Comparison of ENCODE assay signal across 20 cellular contexts in the genomic region with DNA sequence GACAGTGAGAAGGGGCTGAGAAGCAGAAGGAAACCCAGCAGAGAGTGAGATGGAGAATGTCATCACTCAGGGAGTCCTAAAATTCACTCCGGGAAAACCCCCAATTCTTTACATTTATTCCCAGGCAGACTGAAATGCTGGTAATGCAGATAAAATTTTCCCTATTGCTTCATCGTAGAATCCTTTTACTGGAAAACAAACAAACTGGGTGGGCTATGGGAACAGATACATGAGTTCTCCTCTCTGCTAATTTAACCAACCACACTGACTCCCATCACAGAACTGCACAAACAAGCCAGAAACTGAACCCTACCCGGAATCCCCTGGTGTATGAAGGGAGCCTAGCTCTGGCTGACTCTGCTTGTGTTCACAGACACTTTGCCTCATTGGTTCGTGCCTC. TPM values are rescaled to one million over a fixed set of nuclear protein-coding genes. Genes with fewer than 3 reads are reported as not detected.
A peak's percentile ranks its signal among the peaks of the same experiment; 100 is the strongest.
DNase-seq lines count a peak whose midpoint lies in the region; TF ChIP-seq lines count a peak whose summit lies in the region.
"Had no signal": no experiment of that assay in that cellular context is flagged by ENCODE, and none has a peak within 500 bp of the region (broad histone marks: within the 10 kb centered on the region; RNA-seq: fewer than 3 reads in every experiment).

No MANE protein-coding gene starts in this region.

- H3K27me3 ChIP-seq in breast epithelium: no peaks in the 10 kb centered on the region
- H3K27me3 ChIP-seq in ectodermal cell (ENCODE audit: control insufficient read depth, insufficient read depth, low read length, poor library complexity, severe bottlenecking): no peaks in the 10 kb centered on the region
- no peaks in the 10 kb centered on the region for H3K27me3 ChIP-seq in uterus

- CTCF ChIA-PET in MCF 10A (lab: Yijun Ruan, JAX): interaction anchor here (0.5 to 11.7 kb wide), 10 partner anchors 10 to 359 kb away, joined by 3 to 150 read pairs (median 4); no protein-coding TSS in a partner anchor
- CTCF ChIA-PET in activated CD4-positive, alpha-beta memory T cell treated with anti-CD3 and anti-CD28 coated beads for 36 hours (lab: Charles Lee): no interaction called here

- H3K27ac Mint-ChIP-seq in MCF 10A (ENCODE audit: low read depth, unreplicated experiment): no peak overlapping the region
- H3K27ac Mint-ChIP-seq in activated CD4-positive, alpha-beta memory T cell treated with anti-CD3 and anti-CD28 coated beads for 36 hours: no peak overlapping the region
- H3K27ac Mint-ChIP-seq: activated CD4-positive, alpha-beta memory T cell treated with anti-CD3 and anti-CD28 coated beads, Interleukin-2, amount 10 ng/mL, durations not matched to agents 7 days and 5 days; CD4-positive, CD25-positive, alpha-beta regulatory T cell; memory B cell; stimulated activated naive B cell treated with anti-CD40 and anti-IgM and Interleukin-4, amounts not matched to agents 10 μg/mL and 1 μg/mL and 100 μg/mL, for 72 hours had no signal

- no peaks in the 10 kb centered on the region for H3K36me3 ChIP-seq in breast epithelium
- H3K36me3 ChIP-seq in ectodermal cell (ENCODE audit: control insufficient read depth, insufficient read depth, low read length): peaks cover 8% of the 10 kb centered on the region
- H3K36me3 ChIP-seq in mesodermal cell (ENCODE audit: control insufficient read depth, insufficient read depth, low read length): peaks cover 38% of the 10 kb centered on the region
- no peaks in the 10 kb centered on the region for H3K36me3 ChIP-seq in uterus

- no TSS peak for BruUV-seq in MCF 10A (replicated peaks; lab: Mats Ljungman, UMichigan)

- no peaks in the 10 kb centered on the region for H3K9me3 Mint-ChIP-seq in MCF 10A (ENCODE audit: unreplicated experiment)
- peaks cover 3% of the 10 kb centered on the region for H3K9me3 Mint-ChIP-seq in activated CD4-positive, alpha-beta memory T cell treated with anti-CD3 and anti-CD28 coated beads for 36 hours
- H3K9me3 Mint-ChIP-seq: activated CD4-positive, alpha-beta memory T cell treated with anti-CD3 and anti-CD28 coated beads, Interleukin-2, amount 10 ng/mL, durations not matched to agents 7 days and 5 days; neural crest cell had no signal

- POLR2A ChIA-PET in MCF 10A (lab: Yijun Ruan, JAX): interaction anchor here (1.4 kb wide), 1 partner anchor 141 kb away, joined by 6 read pairs; no protein-coding TSS in a partner anchor
- POLR2A ChIA-PET in activated CD4-positive, alpha-beta memory T cell treated with anti-CD3 and anti-CD28 coated beads for 36 hours (lab: Charles Lee): no interaction called here

- H3K4me3 Mint-ChIP-seq in MCF 10A (ENCODE audit: unreplicated experiment): no peak overlapping the region
- H3K4me3 Mint-ChIP-seq in activated CD4-positive, alpha-beta memory T cell treated with anti-CD3 and anti-CD28 coated beads for 36 hours: no peak overlapping the region
- H3K4me3 Mint-ChIP-seq: activated CD4-positive, alpha-beta memory T cell treated with anti-CD3 and anti-CD28 coated beads, Interleukin-2, amount 10 ng/mL, durations not matched to agents 7 days and 5 days; CD4-positive, CD25-positive, alpha-beta regulatory T cell; memory B cell; neural crest cell; stimulated activated naive B cell treated with anti-CD40 and anti-IgM and Interleukin-4, amounts not matched to agents 10 μg/mL and 1 μg/mL and 100 μg/mL, for 72 hours had no signal

- no peaks in the 10 kb centered on the region for H3K27me3 Mint-ChIP-seq in MCF 10A (ENCODE audit: insufficient read depth, unreplicated experiment)
- H3K27me3 Mint-ChIP-seq in activated CD4-positive, alpha-beta memory T cell treated with anti-CD3 and anti-CD28 coated beads for 36 hours: no peaks in the 10 kb centered on the region
- H3K27me3 Mint-ChIP-seq: activated CD4-positive, alpha-beta memory T cell treated with anti-CD3 and anti-CD28 coated beads, Interleukin-2, amount 10 ng/mL, durations not matched to agents 7 days and 5 days; CD4-positive, CD25-positive, alpha-beta regulatory T cell; memory B cell; stimulated activated naive B cell treated with anti-CD40 and anti-IgM and Interleukin-4, amounts not matched to agents 10 μg/mL and 1 μg/mL and 100 μg/mL, for 72 hours had no signal

- intact Hi-C loops in breast epithelium (cut with DNase I; ENCODE audit: low total_unique reads): no loop called here
- intact Hi-C loops in MCF 10A (cut with micrococcal nuclease): loop anchor here (5.0 kb wide), 1 partner anchor 142 kb away; no protein-coding TSS in a partner anchor
- intact Hi-C loops in uterus (cut with DNase I; ENCODE audit: low total_unique reads): no loop called here
- intact Hi-C loops in activated CD4-positive, alpha-beta memory T cell treated with anti-CD3 and anti-CD28 coated beads for 36 hours (cut with micrococcal nuclease): no loop called here

- no peaks in the 10 kb centered on the region for H3K9me3 ChIP-seq in breast epithelium
- no peaks in the 10 kb centered on the region for H3K9me3 ChIP-seq in ectodermal cell (ENCODE audit: control insufficient read depth, low read length)
- H3K9me3 ChIP-seq in mesodermal cell (ENCODE audit: control insufficient read depth, low read length): no peaks in the 10 kb centered on the region
- no peaks in the 10 kb centered on the region for H3K9me3 ChIP-seq in uterus

- no peak overlapping the region for H3K4me3 ChIP-seq in breast epithelium
- H3K4me3 ChIP-seq in ectodermal cell (ENCODE audit: insufficient read depth, low read depth, low read length): no peak overlapping the region
- H3K4me3 ChIP-seq in mesodermal cell (ENCODE audit: extremely low read depth, insufficient read depth, low read length, poor library complexity, severe bottlenecking): no peak overlapping the region
- no peak overlapping the region for H3K4me3 ChIP-seq in uterus
- H3K4me3 ChIP-seq: GM12878, K562 had no signal

- peaks cover 27% of the 10 kb centered on the region for H3K36me3 Mint-ChIP-seq in MCF 10A (ENCODE audit: insufficient read depth, unreplicated experiment)
- H3K36me3 Mint-ChIP-seq in activated CD4-positive, alpha-beta memory T cell treated with anti-CD3 and anti-CD28 coated beads for 36 hours: peaks cover 12% of the 10 kb centered on the region

- TF ChIP-seq CTCF in breast epithelium (IDR thresholded peaks at IDR 0.05) (no peak), MCF 10A (IDR thresholded peaks at IDR 0.05; ENCODE audit: unreplicated experiment) (no peak), uterus (IDR thresholded peaks at IDR 0.05) (no peak)

- H3K4me1 Mint-ChIP-seq in MCF 10A (ENCODE audit: insufficient read depth, unreplicated experiment): peaks cover 18% of the 10 kb centered on the region
- H3K4me1 Mint-ChIP-seq in activated CD4-positive, alpha-beta memory T cell treated with anti-CD3 and anti-CD28 coated beads for 36 hours (ENCODE audit: low read depth): no peaks in the 10 kb centered on the region
- H3K4me1 Mint-ChIP-seq: activated CD4-positive, alpha-beta memory T cell treated with anti-CD3 and anti-CD28 coated beads, Interleukin-2, amount 10 ng/mL, durations not matched to agents 7 days and 5 days; memory B cell; stimulated activated naive B cell treated with anti-CD40 and anti-IgM and Interleukin-4, amounts not matched to agents 10 μg/mL and 1 μg/mL and 100 μg/mL, for 72 hours had no signal

- H3K27ac ChIP-seq in breast epithelium (peak overlapping the region; percentile 19 to 62), ectodermal cell (ENCODE audit: insufficient read depth, low read depth, low read length, poor library complexity, severe bottlenecking) (peak overlapping the region; percentile 81), mesodermal cell (ENCODE audit: low read depth, low read length, severe bottlenecking) (peak overlapping the region; percentile 94), uterus (peak overlapping the region; percentile 64 to 67)
- H3K27ac ChIP-seq: 22Rv1 had no signal

- H3K4me1 ChIP-seq in breast epithelium (no peaks in the 10 kb centered on the region), ectodermal cell (ENCODE audit: control insufficient read depth, insufficient read depth, low read length) (peaks cover 7% of the 10 kb centered on the region), mesodermal cell (ENCODE audit: control insufficient read depth, insufficient read depth, low read length, poor library complexity, severe bottlenecking) (peaks cover 26% of the 10 kb centered on the region), uterus (peaks cover 4 to 6% of the 10 kb centered on the region in 2 donors)

- TF ChIP-seq POLR2A in breast epithelium (IDR thresholded peaks at IDR 0.05): no peak
- no peak for TF ChIP-seq POLR2A in uterus (IDR thresholded peaks at IDR 0.05)

- 90 to 95% methylated on average over 4 of the region's 4 CpGs for WGBS in ectodermal cell, 2 experiments
- 89 to 95% methylated on average over 3 of the region's 4 CpGs for WGBS in mesodermal cell (ENCODE audit: insufficient coverage in 2 of 2), 2 experiments

- DNase-seq in breast epithelium (ENCODE audit: low spot score in 2 of 2) (no peak), MCF 10A (ENCODE audit: unreplicated experiment) (no peak), uterus (no peak), COLO829 (ENCODE audit: low spot score) (no peak), SIG-M5 treated with dmso at 0.1 percent for 504 hours (lab: John Stamatoyannopoulos, UW; ENCODE audit: unreplicated experiment) (no peak)
- DNase-seq in activated CD4-positive, alpha-beta memory T cell treated with anti-CD3 and anti-CD28 coated beads for 36 hours: no peak
- DNase-seq: activated CD4-positive, alpha-beta memory T cell treated with anti-CD3 and anti-CD28 coated beads, Interleukin-2, amount 10 ng/mL, durations not matched to agents 7 days and 5 days; CD4-positive, CD25-positive, alpha-beta regulatory T cell; NCI-H1092 treated with DMSO at 0.1 percent for 48 hours; NK-92 treated with Interleukin-12 subunit alpha and Interleukin-12 subunit beta, amount 100 ng/mL, for 24 hours; SIG-M5; stimulated activated naive B cell treated with anti-CD40 and anti-IgM and Interleukin-4, amounts not matched to agents 10 μg/mL and 1 μg/mL and 100 μg/mL, for 72 hours had no signal

RNA-seq across cellular contexts. Expression of a gene that starts 20.9 kb away (rescaled TPM):
- total RNA-seq in breast epithelium (10 to 100 TPM; 36.4 to 64.5 (median 39.7) TPM), MCF 10A (2022) (30.8 and 31.2 TPM in 2 replicates), uterus (10 to 100 TPM; 10.5 to 64.4 (median 40.9) TPM)
- 49.5 TPM for polyA plus RNA-seq in ectodermal cell (2013, experiment 1 of 4)
- 45.9 TPM for polyA plus RNA-seq in ectodermal cell (2013, experiment 2 of 4)
- polyA plus RNA-seq in ectodermal cell (2013, experiment 3 of 4): 43.7 TPM
- polyA plus RNA-seq in ectodermal cell (2013, experiment 4 of 4): 43.9 TPM
- polyA plus RNA-seq in mesodermal cell (2013, experiment 1 of 2): 50.3 TPM
- polyA plus RNA-seq in mesodermal cell (2013, experiment 2 of 2): 45.4 TPM
- 10 to 100 TPM; 20.5 to 22.4 TPM for total RNA-seq in activated CD4-positive, alpha-beta memory T cell treated with anti-CD3 and anti-CD28 coated beads for 36 hours

RNA-seq across cellular contexts. Expression of a gene that starts 27.2 kb away (rescaled TPM):
- total RNA-seq in breast epithelium: not detected
- not detected in 2 replicates for total RNA-seq in MCF 10A (2022)
- polyA plus RNA-seq in ectodermal cell (2013, experiment 1 of 4): not detected
- polyA plus RNA-seq in ectodermal cell (2013, experiment 2 of 4): not detected
- polyA plus RNA-seq in ectodermal cell (2013, experiment 3 of 4): not detected
- not detected for polyA plus RNA-seq in ectodermal cell (2013, experiment 4 of 4)
- polyA plus RNA-seq in mesodermal cell (2013, experiment 1 of 2): not detected
- not detected for polyA plus RNA-seq in mesodermal cell (2013, experiment 2 of 2)
- total RNA-seq in uterus: not detected
- under 1 TPM in 1 of 2 experiments, not detected in 1; 0.46 TPM for total RNA-seq in activated CD4-positive, alpha-beta memory T cell treated with anti-CD3 and anti-CD28 coated beads for 36 hours
- total RNA-seq: CD4-positive, CD25-positive, alpha-beta regulatory T cell; glomerular endothelial cell; K562; neural crest cell had no signal

Comparison
In these comparisons a context has a peak if more than half of its experiments do, and no peak if none do; other contexts are left out.
1. H3K27ac ChIP-seq: peak in every context shown above with its lines; median percentile 94 in mesodermal cell; 81 in ectodermal cell; 66 in uterus; 40 in breast epithelium.